8 cellular contexts compared by ENCODE assay signal in genomic region chr18:36688020-36688965, GRCh38.
A peak's percentile ranks its signal among the peaks of the same experiment; 100 is the strongest.
DNase-seq lines count a peak whose midpoint lies in the region; FAIRE-seq and TF ChIP-seq lines count a peak whose summit lies in the region.

No MANE protein-coding gene starts in this region.

- H3K79me2 ChIP-seq in endothelial cell of umbilical vein (ENCODE audit: control insufficient read depth, insufficient read depth, low read length), result no peaks in the 10 kb centered on the region

- no TSS peak for BruUV-seq in endothelial cell of umbilical vein (replicated peaks; lab: Mats Ljungman, UMichigan)

- TF ChIP-seq CTCF in HFF-Myc (IDR thresholded peaks at IDR 0.05; ENCODE audit: low read depth, low read length, missing control alignments) (peak; percentile 98), endothelial cell of umbilical vein (IDR thresholded peaks at IDR 0.05; ENCODE audit: extremely low read depth in 1 of 2, insufficient read depth in 1 of 2, low read depth in 1 of 2, low read length in 2 of 2) (peak; percentile 80 to 86), testis (IDR thresholded peaks at IDR 0.05) (peak; percentile 55 to 82 (median 74))

- dilution Hi-C loops in endothelial cell of umbilical vein (cut with MboI; ENCODE audit: extremely low pct_ligation_motif_present, low sequenced_read_pairs), result no loop called here

- H3K4me1 ChIP-seq in endothelial cell of umbilical vein (ENCODE audit: control insufficient read depth, extremely low read depth, insufficient read depth, low read length), result no peaks in the 10 kb centered on the region
- no peaks in the 10 kb centered on the region for H3K4me1 ChIP-seq in testis

- POLR2A ChIA-PET in endothelial cell of umbilical vein (lab: Charles Lee), result no interaction called here

- no peaks in the 10 kb centered on the region for H4K20me1 ChIP-seq in endothelial cell of umbilical vein (replicated peaks; ENCODE audit: control insufficient read depth, extremely low read depth, insufficient read depth, low read length)

- peaks cover 2% of the 10 kb centered on the region for H3K27me3 Mint-ChIP-seq in activated CD4-positive, alpha-beta T cell treated with anti-CD3 and anti-CD28 coated beads, Interleukin-2, amount 10 ng/mL, durations not matched to agents 24 days and 14 days

- peak; percentile 87 for FAIRE-seq in endothelial cell of umbilical vein (lab: Jason Lieb, UNC)

- H3K4me2 ChIP-seq in endothelial cell of umbilical vein (ENCODE audit: insufficient read depth, low read length), result no peak overlapping the region

- H3K27ac Mint-ChIP-seq in activated CD4-positive, alpha-beta T cell treated with anti-CD3 and anti-CD28 coated beads, Interleukin-2, amount 10 ng/mL, durations not matched to agents 24 days and 14 days, result no peak overlapping the region

- no peak overlapping the region for H3K9ac ChIP-seq in endothelial cell of umbilical vein (replicated peaks; ENCODE audit: extremely low read depth, insufficient read depth, low read length)

- H3K9me1 ChIP-seq in endothelial cell of umbilical vein (replicated peaks; ENCODE audit: control insufficient read depth, extremely low read depth, insufficient read depth, low read length), result no peaks in the 10 kb centered on the region

- no peaks in the 10 kb centered on the region for H3K9me3 ChIP-seq in endothelial cell of umbilical vein (replicated peaks; ENCODE audit: control insufficient read depth, insufficient read depth, low read length)
- H3K9me3 ChIP-seq in testis, result no peaks in the 10 kb centered on the region

- CTCF ChIA-PET in endothelial cell of umbilical vein (lab: Charles Lee), result interaction anchor here (0.6 to 3.3 kb wide), 41 partner anchors 9 to 671 kb away, joined by 3 to 58 read pairs (median 5); no protein-coding TSS in a partner anchor

- H3K9me3 Mint-ChIP-seq in activated CD4-positive, alpha-beta T cell treated with anti-CD3 and anti-CD28 coated beads, Interleukin-2, amount 10 ng/mL, durations not matched to agents 24 days and 14 days, result no peaks in the 10 kb centered on the region

- no peaks in the 10 kb centered on the region for H3K36me3 Mint-ChIP-seq in activated CD4-positive, alpha-beta T cell treated with anti-CD3 and anti-CD28 coated beads, Interleukin-2, amount 10 ng/mL, durations not matched to agents 24 days and 14 days (ENCODE audit: low read depth)

- TF ChIP-seq POLR2A in endothelial cell of umbilical vein (IDR thresholded peaks at IDR 0.05; ENCODE audit: low read depth, low read length) (no peak), testis (IDR thresholded peaks at IDR 0.05) (no peak)

- intact Hi-C loops in activated CD4-positive, alpha-beta T cell treated with anti-CD3 and anti-CD28 coated beads, Interleukin-2, amount 10 ng/mL, durations not matched to agents 24 days and 14 days (cut with micrococcal nuclease), result loop anchor here (1.0 to 5.0 kb wide), 3 partner anchors 69 to 209 kb away; no protein-coding TSS in a partner anchor
- intact Hi-C loops in endothelial cell of umbilical vein (cut with micrococcal nuclease), result loop anchor here (1.0 kb wide), 3 partner anchors 69 to 211 kb away; no protein-coding TSS in a partner anchor
- intact Hi-C loops in testis (cut with DNase I; ENCODE audit: low total_unique reads), result loop anchor here (5.0 kb wide), 1 partner anchor 69 kb away; no protein-coding TSS in a partner anchor

- H2AFZ ChIP-seq in endothelial cell of umbilical vein (ENCODE audit: low read depth, low read length), result no peak overlapping the region

- H3K27ac ChIP-seq in endothelial cell of umbilical vein (ENCODE audit: insufficient read depth, low read depth, low read length) (no peak overlapping the region), testis (no peak overlapping the region)

- H3K27me3 ChIP-seq in endothelial cell of umbilical vein (ENCODE audit: control insufficient read depth in 2 of 2, insufficient read depth in 2 of 2, low read length in 2 of 2) (peaks cover 2 to 3% of the 10 kb centered on the region in 2 experiments), testis (no peaks in the 10 kb centered on the region)

- DNase-seq in NK-92 treated with Interleukin-12 subunit alpha and Interleukin-12 subunit beta, amount 100 ng/mL, for 24 hours (lab: John Stamatoyannopoulos, UW), result peak; percentile 6
- DNase-seq in NK-92 (lab: John Stamatoyannopoulos, UW; ENCODE audit: unreplicated experiment) (no peak), HFF-Myc (ENCODE audit: extremely low read depth, low read depth) (no peak), NCI-H2029 treated with DMSO at 0.1 percent for 48 hours (lab: John Stamatoyannopoulos, UW) (peak; percentile 32), endothelial cell of umbilical vein (ENCODE audit: low read depth, low spot score) (peak; percentile 69), middle frontal gyrus (ENCODE audit: extremely low spot score, low spot score) (peak; percentile 38), testis (peak; percentile 72)
- peak; percentile 85 for DNase-seq in activated CD4-positive, alpha-beta T cell treated with anti-CD3 and anti-CD28 coated beads, Interleukin-2, amount 10 ng/mL, durations not matched to agents 24 days and 14 days

- WGBS in testis, 2 donors, result 74 to 75% methylated on average over 3 of the region's 3 CpGs

- H3K4me3 Mint-ChIP-seq in activated CD4-positive, alpha-beta T cell treated with anti-CD3 and anti-CD28 coated beads, Interleukin-2, amount 10 ng/mL, durations not matched to agents 24 days and 14 days, result no peak overlapping the region

- H3K36me3 ChIP-seq in endothelial cell of umbilical vein (ENCODE audit: control insufficient read depth in 2 of 2, extremely low read depth in 1 of 2, insufficient read depth in 2 of 2, low read length in 2 of 2) (no peaks in the 10 kb centered on the region), testis (ENCODE audit: low read depth, missing control alignments) (no peaks in the 10 kb centered on the region)

- H3K4me3 ChIP-seq in HFF-Myc (replicated peaks; ENCODE audit: low read depth, low read length), result no peak overlapping the region
- H3K4me3 ChIP-seq in endothelial cell of umbilical vein (replicated peaks in 1 of 3; ENCODE audit: insufficient read depth in 1 of 3, low read depth in 1 of 3, low read length in 3 of 3), result no peak overlapping the region
- H3K4me3 ChIP-seq in testis, result no peak overlapping the region

- H3K4me1 Mint-ChIP-seq in activated CD4-positive, alpha-beta T cell treated with anti-CD3 and anti-CD28 coated beads, Interleukin-2, amount 10 ng/mL, durations not matched to agents 24 days and 14 days, result no peaks in the 10 kb centered on the region

TF ChIP-seq in endothelial cell of umbilical vein, 7 proteins besides CTCF, POLR2A, EP300 and RAD21:
- TF ChIP-seq MYC (IDR thresholded peaks at IDR 0.05; ENCODE audit: low read depth, low read length) (no peak), FOS (IDR thresholded peaks at IDR 0.05; ENCODE audit: borderline replicate concordance, insufficient read depth, low read length) (no peak), GATA2 (IDR thresholded peaks at IDR 0.05; ENCODE audit: insufficient read depth, insufficient read length, low read depth, low read length) (no peak)

Comparison
In these comparisons a context has a peak if more than half of its experiments do, and no peak if none do; other contexts are left out.
1. DNase-seq: peak in NK-92 treated with Interleukin-12 subunit alpha and Interleukin-12 subunit beta, amount 100 ng/mL, for 24 hours (single experiment), NCI-H2029 treated with DMSO at 0.1 percent for 48 hours (single experiment), activated CD4-positive, alpha-beta T cell treated with anti-CD3 and anti-CD28 coated beads, Interleukin-2, amount 10 ng/mL, durations not matched to agents 24 days and 14 days (single experiment), endothelial cell of umbilical vein (single experiment), middle frontal gyrus (single experiment) and testis (single experiment); none in NK-92 (single experiment) and HFF-Myc (single experiment).
2. Peak in every context shown above with its lines, with median percentiles within 50 percentile points of each other: CTCF ChIP-seq.